1 cellular context compared by ENCODE assay signal in genomic region chr1:214551052-214551435, GRCh38.
TF ChIP-seq lines count a peak whose summit lies in the region.

No MANE protein-coding gene starts in this region.

TF ChIP-seq in HepG2, 621 proteins besides CTCF, POLR2A, EP300 and RAD21 (continued from another document and continues in another):
- TF ChIP-seq PBX2 (CRISPR knock-in tag; IDR thresholded peaks at IDR 0.05) (no peak), HOXA7 (CRISPR knock-in tag; IDR thresholded peaks at IDR 0.05) (no peak), ZBTB2 (CRISPR knock-in tag; IDR thresholded peaks at IDR 0.05; ENCODE audit: low read depth) (no peak; the same call in 1 of the 2 replicates), ZNF547 (CRISPR knock-in tag; IDR thresholded peaks at IDR 0.05) (0 out of 2 replicates have a peak, but pooled peaks have one; percentile 35), ZNF670 (CRISPR knock-in tag; IDR thresholded peaks at IDR 0.05; ENCODE audit: borderline replicate concordance) (0 out of 2 replicates have a peak, but pooled peaks have one; percentile 52), ZNF451 (CRISPR knock-in tag; IDR thresholded peaks at IDR 0.05) (peak; percentile 9), ZNF619 (CRISPR knock-in tag; IDR thresholded peaks at IDR 0.05) (peak; percentile 38; the same call in 1 of the 2 replicates), GPBP1L1 (CRISPR knock-in tag; IDR thresholded peaks at IDR 0.05) (no peak), DR1 (CRISPR knock-in tag; IDR thresholded peaks at IDR 0.05) (peak; percentile 33; the same call in 1 of the 2 replicates), STAT6 (CRISPR knock-in tag; IDR thresholded peaks at IDR 0.05; ENCODE audit: borderline replicate concordance) (no peak), BCLAF1 (IDR thresholded peaks at IDR 0.05) (no peak), ZNF24 (IDR thresholded peaks at IDR 0.05) (no peak), NFATC3 (CRISPR knock-in tag; IDR thresholded peaks at IDR 0.05) (0 out of 2 replicates have a peak, but pooled peaks have one; percentile 44), ZNF747 (CRISPR knock-in tag; IDR thresholded peaks at IDR 0.05; ENCODE audit: borderline replicate concordance) (no peak), KLF11 (CRISPR knock-in tag; IDR thresholded peaks at IDR 0.05) (no peak), ELF3 (CRISPR knock-in tag; IDR thresholded peaks at IDR 0.05) (no peak), ZNF607 (CRISPR knock-in tag; IDR thresholded peaks at IDR 0.05; ENCODE audit: borderline replicate concordance) (peak; percentile 37; the same call in 1 of the 2 replicates), PHF21A (CRISPR knock-in tag; IDR thresholded peaks at IDR 0.05) (0 out of 2 replicates have a peak, but pooled peaks have one; percentile 3), HIVEP1 (CRISPR knock-in tag; IDR thresholded peaks at IDR 0.05) (peak; percentile 53; the same call in 1 of the 2 replicates), KLF13 (CRISPR knock-in tag; IDR thresholded peaks at IDR 0.05) (no peak), MXD4 (CRISPR knock-in tag; IDR thresholded peaks at IDR 0.05) (no peak), KDM2A (CRISPR knock-in tag; IDR thresholded peaks at IDR 0.05; ENCODE audit: borderline replicate concordance, low read depth) (no peak; the same call in 1 of the 2 replicates), NFYC (CRISPR knock-in tag; IDR thresholded peaks at IDR 0.05) (no peak), NKX3-1 (CRISPR knock-in tag; IDR thresholded peaks at IDR 0.05) (0 out of 2 replicates have a peak, but pooled peaks have one; percentile 25), ZNF253 (CRISPR knock-in tag; IDR thresholded peaks at IDR 0.05; ENCODE audit: borderline replicate concordance) (0 out of 2 replicates have a peak, but pooled peaks have one; percentile 8), ZNF12 (CRISPR knock-in tag; IDR thresholded peaks at IDR 0.05) (no peak)
- TF ChIP-seq, protein P1, sequence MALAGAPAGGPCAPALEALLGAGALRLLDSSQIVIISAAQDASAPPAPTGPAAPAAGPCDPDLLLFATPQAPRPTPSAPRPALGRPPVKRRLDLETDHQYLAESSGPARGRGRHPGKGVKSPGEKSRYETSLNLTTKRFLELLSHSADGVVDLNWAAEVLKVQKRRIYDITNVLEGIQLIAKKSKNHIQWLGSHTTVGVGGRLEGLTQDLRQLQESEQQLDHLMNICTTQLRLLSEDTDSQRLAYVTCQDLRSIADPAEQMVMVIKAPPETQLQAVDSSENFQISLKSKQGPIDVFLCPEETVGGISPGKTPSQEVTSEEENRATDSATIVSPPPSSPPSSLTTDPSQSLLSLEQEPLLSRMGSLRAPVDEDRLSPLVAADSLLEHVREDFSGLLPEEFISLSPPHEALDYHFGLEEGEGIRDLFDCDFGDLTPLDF (CRISPR knock-in tag; IDR thresholded peaks at IDR 0.05) = no peak
- TF ChIP-seq, protein P2, sequence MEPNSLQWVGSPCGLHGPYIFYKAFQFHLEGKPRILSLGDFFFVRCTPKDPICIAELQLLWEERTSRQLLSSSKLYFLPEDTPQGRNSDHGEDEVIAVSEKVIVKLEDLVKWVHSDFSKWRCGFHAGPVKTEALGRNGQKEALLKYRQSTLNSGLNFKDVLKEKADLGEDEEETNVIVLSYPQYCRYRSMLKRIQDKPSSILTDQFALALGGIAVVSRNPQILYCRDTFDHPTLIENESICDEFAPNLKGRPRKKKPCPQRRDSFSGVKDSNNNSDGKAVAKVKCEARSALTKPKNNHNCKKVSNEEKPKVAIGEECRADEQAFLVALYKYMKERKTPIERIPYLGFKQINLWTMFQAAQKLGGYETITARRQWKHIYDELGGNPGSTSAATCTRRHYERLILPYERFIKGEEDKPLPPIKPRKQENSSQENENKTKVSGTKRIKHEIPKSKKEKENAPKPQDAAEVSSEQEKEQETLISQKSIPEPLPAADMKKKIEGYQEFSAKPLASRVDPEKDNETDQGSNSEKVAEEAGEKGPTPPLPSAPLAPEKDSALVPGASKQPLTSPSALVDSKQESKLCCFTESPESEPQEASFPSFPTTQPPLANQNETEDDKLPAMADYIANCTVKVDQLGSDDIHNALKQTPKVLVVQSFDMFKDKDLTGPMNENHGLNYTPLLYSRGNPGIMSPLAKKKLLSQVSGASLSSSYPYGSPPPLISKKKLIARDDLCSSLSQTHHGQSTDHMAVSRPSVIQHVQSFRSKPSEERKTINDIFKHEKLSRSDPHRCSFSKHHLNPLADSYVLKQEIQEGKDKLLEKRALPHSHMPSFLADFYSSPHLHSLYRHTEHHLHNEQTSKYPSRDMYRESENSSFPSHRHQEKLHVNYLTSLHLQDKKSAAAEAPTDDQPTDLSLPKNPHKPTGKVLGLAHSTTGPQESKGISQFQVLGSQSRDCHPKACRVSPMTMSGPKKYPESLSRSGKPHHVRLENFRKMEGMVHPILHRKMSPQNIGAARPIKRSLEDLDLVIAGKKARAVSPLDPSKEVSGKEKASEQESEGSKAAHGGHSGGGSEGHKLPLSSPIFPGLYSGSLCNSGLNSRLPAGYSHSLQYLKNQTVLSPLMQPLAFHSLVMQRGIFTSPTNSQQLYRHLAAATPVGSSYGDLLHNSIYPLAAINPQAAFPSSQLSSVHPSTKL (CRISPR knock-in tag; IDR thresholded peaks at IDR 0.05) = peak; percentile 17; the same call in 1 of the 2 replicates
- TF ChIP-seq, protein P3, sequence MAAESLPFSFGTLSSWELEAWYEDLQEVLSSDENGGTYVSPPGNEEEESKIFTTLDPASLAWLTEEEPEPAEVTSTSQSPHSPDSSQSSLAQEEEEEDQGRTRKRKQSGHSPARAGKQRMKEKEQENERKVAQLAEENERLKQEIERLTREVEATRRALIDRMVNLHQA (CRISPR knock-in tag; IDR thresholded peaks at IDR 0.05) = no peak
- TF ChIP-seq, protein P4, sequence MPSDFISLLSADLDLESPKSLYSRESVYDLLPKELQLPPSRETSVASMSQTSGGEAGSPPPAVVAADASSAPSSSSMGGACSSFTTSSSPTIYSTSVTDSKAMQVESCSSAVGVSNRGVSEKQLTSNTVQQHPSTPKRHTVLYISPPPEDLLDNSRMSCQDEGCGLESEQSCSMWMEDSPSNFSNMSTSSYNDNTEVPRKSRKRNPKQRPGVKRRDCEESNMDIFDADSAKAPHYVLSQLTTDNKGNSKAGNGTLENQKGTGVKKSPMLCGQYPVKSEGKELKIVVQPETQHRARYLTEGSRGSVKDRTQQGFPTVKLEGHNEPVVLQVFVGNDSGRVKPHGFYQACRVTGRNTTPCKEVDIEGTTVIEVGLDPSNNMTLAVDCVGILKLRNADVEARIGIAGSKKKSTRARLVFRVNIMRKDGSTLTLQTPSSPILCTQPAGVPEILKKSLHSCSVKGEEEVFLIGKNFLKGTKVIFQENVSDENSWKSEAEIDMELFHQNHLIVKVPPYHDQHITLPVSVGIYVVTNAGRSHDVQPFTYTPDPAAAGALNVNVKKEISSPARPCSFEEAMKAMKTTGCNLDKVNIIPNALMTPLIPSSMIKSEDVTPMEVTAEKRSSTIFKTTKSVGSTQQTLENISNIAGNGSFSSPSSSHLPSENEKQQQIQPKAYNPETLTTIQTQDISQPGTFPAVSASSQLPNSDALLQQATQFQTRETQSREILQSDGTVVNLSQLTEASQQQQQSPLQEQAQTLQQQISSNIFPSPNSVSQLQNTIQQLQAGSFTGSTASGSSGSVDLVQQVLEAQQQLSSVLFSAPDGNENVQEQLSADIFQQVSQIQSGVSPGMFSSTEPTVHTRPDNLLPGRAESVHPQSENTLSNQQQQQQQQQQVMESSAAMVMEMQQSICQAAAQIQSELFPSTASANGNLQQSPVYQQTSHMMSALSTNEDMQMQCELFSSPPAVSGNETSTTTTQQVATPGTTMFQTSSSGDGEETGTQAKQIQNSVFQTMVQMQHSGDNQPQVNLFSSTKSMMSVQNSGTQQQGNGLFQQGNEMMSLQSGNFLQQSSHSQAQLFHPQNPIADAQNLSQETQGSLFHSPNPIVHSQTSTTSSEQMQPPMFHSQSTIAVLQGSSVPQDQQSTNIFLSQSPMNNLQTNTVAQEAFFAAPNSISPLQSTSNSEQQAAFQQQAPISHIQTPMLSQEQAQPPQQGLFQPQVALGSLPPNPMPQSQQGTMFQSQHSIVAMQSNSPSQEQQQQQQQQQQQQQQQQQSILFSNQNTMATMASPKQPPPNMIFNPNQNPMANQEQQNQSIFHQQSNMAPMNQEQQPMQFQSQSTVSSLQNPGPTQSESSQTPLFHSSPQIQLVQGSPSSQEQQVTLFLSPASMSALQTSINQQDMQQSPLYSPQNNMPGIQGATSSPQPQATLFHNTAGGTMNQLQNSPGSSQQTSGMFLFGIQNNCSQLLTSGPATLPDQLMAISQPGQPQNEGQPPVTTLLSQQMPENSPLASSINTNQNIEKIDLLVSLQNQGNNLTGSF (CRISPR knock-in tag; IDR thresholded peaks at IDR 0.05) = peak; percentile 23; the same call in 1 of the 2 replicates
- TF ChIP-seq, protein P5, sequence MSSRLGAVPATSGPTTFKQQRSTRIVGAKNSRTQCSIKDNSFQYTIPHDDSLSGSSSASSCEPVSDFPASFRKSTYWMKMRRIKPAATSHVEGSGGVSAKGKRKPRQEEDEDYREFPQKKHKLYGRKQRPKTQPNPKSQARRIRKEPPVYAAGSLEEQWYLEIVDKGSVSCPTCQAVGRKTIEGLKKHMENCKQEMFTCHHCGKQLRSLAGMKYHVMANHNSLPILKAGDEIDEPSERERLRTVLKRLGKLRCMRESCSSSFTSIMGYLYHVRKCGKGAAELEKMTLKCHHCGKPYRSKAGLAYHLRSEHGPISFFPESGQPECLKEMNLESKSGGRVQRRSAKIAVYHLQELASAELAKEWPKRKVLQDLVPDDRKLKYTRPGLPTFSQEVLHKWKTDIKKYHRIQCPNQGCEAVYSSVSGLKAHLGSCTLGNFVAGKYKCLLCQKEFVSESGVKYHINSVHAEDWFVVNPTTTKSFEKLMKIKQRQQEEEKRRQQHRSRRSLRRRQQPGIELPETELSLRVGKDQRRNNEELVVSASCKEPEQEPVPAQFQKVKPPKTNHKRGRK (CRISPR knock-in tag; IDR thresholded peaks at IDR 0.05) = peak; percentile 45; the same call in 1 of the 2 replicates
